In genomic region chr12:69738351-69739286, GRCh38 we compare ENCODE assay signal across 7 cellular contexts. TPM values are rescaled to one million over a fixed set of nuclear protein-coding genes. Genes with fewer than 3 reads are reported as not detected.
A peak's percentile ranks its signal among the peaks of the same experiment; 100 is the strongest.
DNase-seq lines count a peak whose midpoint lies in the region; ATAC-seq and TF ChIP-seq lines count a peak whose summit lies in the region.

TSS of gene RAB3IP (plus strand) at chr12:69738860. CDS start at chr12:69755409, 16,549 bp downstream.

- no peaks in the 10 kb centered on the region for H3K27me3 ChIP-seq in ascending aorta
- no peaks in the 10 kb centered on the region for H3K27me3 ChIP-seq in hepatocyte

- H3K27ac ChIP-seq in ascending aorta (peak within 1 kb of the TSS; percentile 15 to 53), hepatocyte (peak within 1 kb of the TSS; percentile 98)

- H2AFZ ChIP-seq in hepatocyte = peak within 1 kb of the TSS; percentile 50

- H3K4me1 ChIP-seq in ascending aorta = peaks cover 0 to 7% of the 10 kb centered on the region in 2 donors
- H3K4me1 ChIP-seq in hepatocyte (ENCODE audit: insufficient read depth) = no peaks in the 10 kb centered on the region

- peaks cover 37% of the 10 kb centered on the region for H3K79me2 ChIP-seq in hepatocyte

- DNase-seq in NCI-H146 (lab: John Stamatoyannopoulos, UW) = peak; percentile 88
- DNase-seq in ascending aorta (ENCODE audit: low spot score in 2 of 2) = peak; percentile 35 to 87
- DNase-seq in hepatocyte (ENCODE audit: low spot score) = peak; percentile 96
- peak; percentile 58 for DNase-seq in retinal pigment epithelial cell (ENCODE audit: low read depth)

- TF ChIP-seq CTCF in ascending aorta (IDR thresholded peaks at IDR 0.05) = peak; percentile 25 to 63 (median 51)
- peak; percentile 60 for TF ChIP-seq CTCF in hepatocyte (IDR thresholded peaks at IDR 0.05; ENCODE audit: poor library complexity)
- TF ChIP-seq CTCF in retinal pigment epithelial cell (conservative IDR thresholded peaks at IDR 0.05; ENCODE audit: low read depth, low read length) = peak; percentile 52

- peak within 1 kb of the TSS; percentile 92 to 95 for H3K4me3 ChIP-seq in ascending aorta
- peak within 1 kb of the TSS; percentile 50 for H3K4me3 ChIP-seq in hepatocyte
- peak within 1 kb of the TSS; percentile 90 for H3K4me3 ChIP-seq in retinal pigment epithelial cell (ENCODE audit: low read length)

- ATAC-seq in GM18499 (IDR thresholded peaks at IDR 0.05; ENCODE audit: insufficient read depth, unreplicated experiment) = peak; percentile 51
- peak; percentile 80 for ATAC-seq in HG02852 (IDR thresholded peaks at IDR 0.05; ENCODE audit: unreplicated experiment)

- intact Hi-C loops in T-helper 2 cell treated with Interferon-gamma antibody and Interleukin-4, amounts not matched to agents 100 ng/mL and 5 ng/mL, for 36 hours (cut with micrococcal nuclease) = loop anchor here (1.0 to 2.0 kb wide), 6 partner anchors 153 to 628 kb away; partner anchors contain the start of genes CCT2, CNOT2, CPSF6 and FRS2
- intact Hi-C loops in ascending aorta (cut with DNase I) = loop anchor here (1.0 to 5.0 kb wide), 5 partner anchors 51 to 504 kb away; partner anchors contain the start of genes CCT2, CNOT2, CPSF6 and YEATS4

- peaks cover 18% of the 10 kb centered on the region for H4K20me1 ChIP-seq in hepatocyte (ENCODE audit: insufficient read depth, poor library complexity, severe bottlenecking)

- H3K9me3 ChIP-seq in ascending aorta (no peaks in the 10 kb centered on the region), hepatocyte (ENCODE audit: low read depth) (no peaks in the 10 kb centered on the region)

- H3K4me2 ChIP-seq in hepatocyte = peak within 1 kb of the TSS; percentile 95

- no peaks in the 10 kb centered on the region for H3K9me2 ChIP-seq in hepatocyte (replicated peaks; ENCODE audit: insufficient read depth)

- H3K36me3 ChIP-seq in ascending aorta = no peaks in the 10 kb centered on the region
- no peaks in the 10 kb centered on the region for H3K36me3 ChIP-seq in hepatocyte (replicated peaks; ENCODE audit: insufficient read depth, low read depth)

- WGBS in hepatocyte (ENCODE audit: low lambda C conversion rate, missing lambda C conversion rate) = 2% methylated on average over 63 of the region's 110 CpGs

RNA-seq across cellular contexts. Expression of gene RAB3IP, which starts in this region (rescaled TPM):
- total RNA-seq in T-helper 2 cell treated with Interferon-gamma antibody and Interleukin-4, amounts not matched to agents 100 ng/mL and 5 ng/mL, for 36 hours = 16.5 and 18.4 TPM in 2 replicates
- total RNA-seq in ascending aorta (17.2 TPM), hepatocyte (41.1 and 41.3 TPM in 2 replicates)
- polyA plus RNA-seq in hepatocyte = 24.3 and 34.2 TPM in 2 replicates

Comparison
In these comparisons a context has a peak if more than half of its experiments do, and no peak if none do; other contexts are left out.
1. Peak in every context shown above with its lines: DNase-seq, ATAC-seq, H3K4me3 ChIP-seq and H3K27ac ChIP-seq.